1 cellular context compared by ENCODE assay signal in genomic region chr11:83193315-83194283, GRCh38.
TF ChIP-seq lines count a peak whose summit lies in the region.

Gene ANKRD42, plus strand, starts transcription at chr11:83193712. Its CDS starts 959 bp downstream, at chr11:83194671.

TF ChIP-seq in HepG2, 621 proteins besides CTCF, POLR2A, EP300 and RAD21 (continued from another document and continues in another):
- TF ChIP-seq ZBTB37 (CRISPR knock-in tag; IDR thresholded peaks at IDR 0.05) (no peak), ZNF839 (CRISPR knock-in tag; IDR thresholded peaks at IDR 0.05; ENCODE audit: borderline replicate concordance) (no peak), ARID2 (CRISPR knock-in tag; IDR thresholded peaks at IDR 0.05; ENCODE audit: borderline replicate concordance) (no peak), CENPBD1 (CRISPR knock-in tag; IDR thresholded peaks at IDR 0.05; ENCODE audit: borderline replicate concordance, low read depth) (no peak), ZSCAN30 (CRISPR knock-in tag; IDR thresholded peaks at IDR 0.05) (no peak), ADNP (CRISPR knock-in tag; IDR thresholded peaks at IDR 0.05) (no peak), JUND (CRISPR knock-in tag; IDR thresholded peaks at IDR 0.05) (no peak), ZNF451 (CRISPR knock-in tag; IDR thresholded peaks at IDR 0.05) (no peak), HDAC6 (IDR thresholded peaks at IDR 0.05; ENCODE audit: low read depth, low read length) (no peak), ZFY (CRISPR knock-in tag; IDR thresholded peaks at IDR 0.05) (peak; percentile 86), GABPB1 (CRISPR knock-in tag; IDR thresholded peaks at IDR 0.05) (peak; percentile 97), ZNF720 (CRISPR knock-in tag; IDR thresholded peaks at IDR 0.05) (no peak), ETV5 (CRISPR knock-in tag; IDR thresholded peaks at IDR 0.05; ENCODE audit: borderline replicate concordance) (peak; percentile 66), CC2D1A (CRISPR knock-in tag; IDR thresholded peaks at IDR 0.05) (no peak), ATF7 (IDR thresholded peaks at IDR 0.05) (no peak), ATF7 (CRISPR knock-in tag; IDR thresholded peaks at IDR 0.05) (no peak), NFE2L2 (IDR thresholded peaks at IDR 0.05; ENCODE audit: low read length) (no peak), HES4 (CRISPR knock-in tag; IDR thresholded peaks at IDR 0.05; ENCODE audit: borderline replicate concordance) (no peak; the same call in 1 of the 2 replicates), SRSF1 (optimal IDR thresholded peaks at IDR 0.05; ENCODE audit: low read depth, low read length) (peak; percentile 36), ZNF276 (CRISPR knock-in tag; IDR thresholded peaks at IDR 0.05; ENCODE audit: low read depth) (no peak), ZNF704 (CRISPR knock-in tag; IDR thresholded peaks at IDR 0.05; ENCODE audit: borderline replicate concordance) (peak; percentile 69; the same call in 1 of the 2 replicates), SRSF9 (IDR thresholded peaks at IDR 0.05; ENCODE audit: borderline replicate concordance, insufficient read depth, low read depth, low read length, poor library complexity, severe bottlenecking) (no peak), HOXA5 (CRISPR knock-in tag; IDR thresholded peaks at IDR 0.05) (peak; percentile 41; the same call in 1 of the 2 replicates), ZFP91 (CRISPR knock-in tag; IDR thresholded peaks at IDR 0.05; ENCODE audit: borderline replicate concordance) (peak; percentile 14), NBN (conservative IDR thresholded peaks at IDR 0.05) (no peak), ZNF546 (CRISPR knock-in tag; conservative IDR thresholded peaks at IDR 0.05) (no peak), NR1H2 (CRISPR knock-in tag; IDR thresholded peaks at IDR 0.05; ENCODE audit: borderline replicate concordance, low read depth) (no peak), ZBTB14 (CRISPR knock-in tag; IDR thresholded peaks at IDR 0.05) (no peak; the same call in 1 of the 2 replicates), MXD1 (CRISPR knock-in tag; IDR thresholded peaks at IDR 0.05) (no peak; the same call in 1 of the 2 replicates), RFXANK (CRISPR knock-in tag; IDR thresholded peaks at IDR 0.05) (peak; percentile 52; the same call in 1 of the 2 replicates), ZNF280B (CRISPR knock-in tag; IDR thresholded peaks at IDR 0.05; ENCODE audit: borderline replicate concordance) (peak; percentile 67; the same call in 1 of the 2 replicates), FOSL1 (CRISPR knock-in tag; IDR thresholded peaks at IDR 0.05; ENCODE audit: borderline replicate concordance) (no peak), HMGA1 (CRISPR knock-in tag; conservative IDR thresholded peaks at IDR 0.05) (no peak), NR0B2 (CRISPR knock-in tag; IDR thresholded peaks at IDR 0.05) (peak; percentile 46; the same call in 1 of the 2 replicates), ZNF232 (CRISPR knock-in tag; IDR thresholded peaks at IDR 0.05; ENCODE audit: borderline replicate concordance) (no peak; the same call in 1 of the 2 replicates), ZNF570 (CRISPR knock-in tag; IDR thresholded peaks at IDR 0.05; ENCODE audit: borderline replicate concordance) (no peak), ZBTB2 (CRISPR knock-in tag; IDR thresholded peaks at IDR 0.05; ENCODE audit: low read depth) (no peak), ZNF597 (CRISPR knock-in tag; IDR thresholded peaks at IDR 0.05) (no peak), FOXJ3 (CRISPR knock-in tag; IDR thresholded peaks at IDR 0.05; ENCODE audit: borderline replicate concordance) (peak; percentile 84), PAXIP1 (CRISPR knock-in tag; conservative IDR thresholded peaks at IDR 0.05) (no peak; the same call in 1 of the 2 replicates), ZIK1 (CRISPR knock-in tag; IDR thresholded peaks at IDR 0.05; ENCODE audit: borderline replicate concordance, low read depth) (no peak), ZNF879 (CRISPR knock-in tag; IDR thresholded peaks at IDR 0.05) (peak; percentile 7), ZBTB7A (CRISPR knock-in tag; IDR thresholded peaks at IDR 0.05) (no peak), HNF4G (IDR thresholded peaks at IDR 0.05; ENCODE audit: borderline replicate concordance, low read depth, low read length) (no peak), HNF4G (CRISPR knock-in tag; IDR thresholded peaks at IDR 0.05; ENCODE audit: borderline replicate concordance, low read depth) (no peak), ZFP82 (CRISPR knock-in tag; IDR thresholded peaks at IDR 0.05; ENCODE audit: borderline replicate concordance) (no peak), YEATS4 (CRISPR knock-in tag; IDR thresholded peaks at IDR 0.05; ENCODE audit: borderline replicate concordance) (peak; percentile 88), ZNF160 (CRISPR knock-in tag; IDR thresholded peaks at IDR 0.05) (peak; percentile 38; the same call in 1 of the 2 replicates)
